In genomic region chr10:69914373-69915268, GRCh38 we compare ENCODE assay signal across 8 cellular contexts.
A peak's percentile ranks its signal among the peaks of the same experiment; 100 is the strongest.
DNase-seq lines count a peak whose midpoint lies in the region; ATAC-seq, FAIRE-seq and TF ChIP-seq lines count a peak whose summit lies in the region.

No MANE protein-coding gene starts in this region.

- H3K9me3 ChIP-seq in A549 (no peaks in the 10 kb centered on the region), colonic mucosa (no peaks in the 10 kb centered on the region), left lung (no peaks in the 10 kb centered on the region)

- DNase-seq in A549 (ENCODE audit: low read depth in 1 of 2, low spot score in 1 of 2) (peak; percentile 65 to 74), NCI-H2107 treated with DMSO at 0.1 percent for 48 hours (lab: John Stamatoyannopoulos, UW; ENCODE audit: unreplicated experiment) (peak; percentile 29), colonic mucosa (peak; percentile 77), left lung (peak in 1 of 2 donors; percentile 63)
- DNase-seq in activated CD4-positive, alpha-beta T cell treated with anti-CD3 and anti-CD28 coated beads for 4 hours = peak; percentile 12 to 33
- DNase-seq in stimulated activated CD4-positive, alpha-beta T cell treated with anti-CD3 and anti-CD28 coated beads, Interleukin-4, amount 100 ng/mL, for 4 hours = peak; percentile 16 to 36

- WGBS in A549 (ENCODE audit: missing lambda C conversion rate) = 16% methylated on average over 13 of the region's 13 CpGs

- H3K36me3 ChIP-seq in colonic mucosa (no peaks in the 10 kb centered on the region), left lung (no peaks in the 10 kb centered on the region)

- FAIRE-seq in A549 (lab: Jason Lieb, UNC) = no peak

- H3K4me2 ChIP-seq in A549 = no peak overlapping the region

- no peak overlapping the region for H3K27ac ChIP-seq in A549
- no peak overlapping the region for H3K27ac ChIP-seq in colonic mucosa
- no peak overlapping the region for H3K27ac ChIP-seq in left lung

- intact Hi-C loops in colonic mucosa (cut with DNase I) = loop anchor here (1.0 to 10.0 kb wide), 3 partner anchors 31 to 270 kb away; no protein-coding TSS in a partner anchor
- intact Hi-C loops in left lung (cut with DNase I) = loop anchor here in 1 of 2 donors (10.0 kb wide), 2 partner anchors 110 to 270 kb away; partner anchors contain the start of gene COL13A1

- POLR2A ChIA-PET in A549 (lab: Yijun Ruan, JAX) = interaction anchor here (1.7 kb wide), 1 partner anchor 128 kb away, joined by 6 read pairs; no protein-coding TSS in a partner anchor

- peak; percentile 91 to 92 for TF ChIP-seq RAD21 in A549 (conservative IDR thresholded peaks at IDR 0.05 in 1 of 2, IDR thresholded peaks at IDR 0.05 in 1 of 2)

- H3K27me3 ChIP-seq in colonic mucosa = no peaks in the 10 kb centered on the region
- peaks cover 0 to 21% of the 10 kb centered on the region in 2 donors for H3K27me3 ChIP-seq in left lung

- H3K4me1 ChIP-seq in A549 (no peaks in the 10 kb centered on the region), colonic mucosa (peaks cover 14% of the 10 kb centered on the region), left lung (peaks cover 0 to 3% of the 10 kb centered on the region in 2 donors)

- TF ChIP-seq POLR2A in A549 (IDR thresholded peaks at IDR 0.05; ENCODE audit: low read length) = no peak

- CTCF ChIA-PET in A549 (lab: Yijun Ruan, JAX) = interaction anchor here (0.6 to 13.3 kb wide), 90 partner anchors 9 to 725 kb away, joined by 3 to 198 read pairs (median 6); partner anchors contain the start of gene COL13A1

- H3K9ac ChIP-seq in colonic mucosa (ENCODE audit: low read depth in 2 of 2, low read length in 2 of 2) = no peak overlapping the region

- TF ChIP-seq CTCF in A549 (IDR thresholded peaks at IDR 0.05) = peak; percentile 92
- peak; percentile 93 for TF ChIP-seq CTCF in colonic mucosa (IDR thresholded peaks at IDR 0.05)
- peak; percentile 83 to 89 for TF ChIP-seq CTCF in left lung (IDR thresholded peaks at IDR 0.05)

- ATAC-seq in A549 (peak; percentile 87 to 97), GM18867 (IDR thresholded peaks at IDR 0.05; ENCODE audit: unreplicated experiment) (peak; percentile 57), left lung (peak; percentile 95), HG02840 (IDR thresholded peaks at IDR 0.05; ENCODE audit: low FRiP score, unreplicated experiment) (no peak)

- H3K4me3 ChIP-seq in A549 (no peak overlapping the region), colonic mucosa (no peak overlapping the region), left lung (no peak overlapping the region)

- TF ChIP-seq EP300 in A549 (IDR thresholded peaks at IDR 0.05) = no peak

TF ChIP-seq in A549, 52 proteins besides CTCF, POLR2A, EP300 and RAD21:
- TF ChIP-seq SMC3 (IDR thresholded peaks at IDR 0.05) (peak; percentile 91), GATA3 (IDR thresholded peaks at IDR 0.05; ENCODE audit: borderline replicate concordance) (no peak)
